ENCODE assay signal across 1 cellular context in genomic region chr1:234611799-234612351, GRCh38.
A peak's percentile ranks its signal among the peaks of the same experiment; 100 is the strongest.
TF ChIP-seq lines count a peak whose summit lies in the region.

No MANE protein-coding gene starts in this region.

TF ChIP-seq in GM12878, 131 proteins besides CTCF, POLR2A, EP300 and RAD21 (continued from another document and continues in another):
- TF ChIP-seq DPF2 (IDR thresholded peaks at IDR 0.05), result peak; percentile 28; the same call in 1 of the 2 replicates
- TF ChIP-seq ZBED1 (IDR thresholded peaks at IDR 0.05; ENCODE audit: borderline replicate concordance), result peak; percentile 65; the same call in 1 of the 2 replicates
- TF ChIP-seq CHD4 (IDR thresholded peaks at IDR 0.05), result no peak
- TF ChIP-seq CBFB (IDR thresholded peaks at IDR 0.05; ENCODE audit: low read depth), result no peak
- no peak for TF ChIP-seq NFXL1 (IDR thresholded peaks at IDR 0.05; ENCODE audit: borderline replicate concordance)
- TF ChIP-seq, protein P1, sequence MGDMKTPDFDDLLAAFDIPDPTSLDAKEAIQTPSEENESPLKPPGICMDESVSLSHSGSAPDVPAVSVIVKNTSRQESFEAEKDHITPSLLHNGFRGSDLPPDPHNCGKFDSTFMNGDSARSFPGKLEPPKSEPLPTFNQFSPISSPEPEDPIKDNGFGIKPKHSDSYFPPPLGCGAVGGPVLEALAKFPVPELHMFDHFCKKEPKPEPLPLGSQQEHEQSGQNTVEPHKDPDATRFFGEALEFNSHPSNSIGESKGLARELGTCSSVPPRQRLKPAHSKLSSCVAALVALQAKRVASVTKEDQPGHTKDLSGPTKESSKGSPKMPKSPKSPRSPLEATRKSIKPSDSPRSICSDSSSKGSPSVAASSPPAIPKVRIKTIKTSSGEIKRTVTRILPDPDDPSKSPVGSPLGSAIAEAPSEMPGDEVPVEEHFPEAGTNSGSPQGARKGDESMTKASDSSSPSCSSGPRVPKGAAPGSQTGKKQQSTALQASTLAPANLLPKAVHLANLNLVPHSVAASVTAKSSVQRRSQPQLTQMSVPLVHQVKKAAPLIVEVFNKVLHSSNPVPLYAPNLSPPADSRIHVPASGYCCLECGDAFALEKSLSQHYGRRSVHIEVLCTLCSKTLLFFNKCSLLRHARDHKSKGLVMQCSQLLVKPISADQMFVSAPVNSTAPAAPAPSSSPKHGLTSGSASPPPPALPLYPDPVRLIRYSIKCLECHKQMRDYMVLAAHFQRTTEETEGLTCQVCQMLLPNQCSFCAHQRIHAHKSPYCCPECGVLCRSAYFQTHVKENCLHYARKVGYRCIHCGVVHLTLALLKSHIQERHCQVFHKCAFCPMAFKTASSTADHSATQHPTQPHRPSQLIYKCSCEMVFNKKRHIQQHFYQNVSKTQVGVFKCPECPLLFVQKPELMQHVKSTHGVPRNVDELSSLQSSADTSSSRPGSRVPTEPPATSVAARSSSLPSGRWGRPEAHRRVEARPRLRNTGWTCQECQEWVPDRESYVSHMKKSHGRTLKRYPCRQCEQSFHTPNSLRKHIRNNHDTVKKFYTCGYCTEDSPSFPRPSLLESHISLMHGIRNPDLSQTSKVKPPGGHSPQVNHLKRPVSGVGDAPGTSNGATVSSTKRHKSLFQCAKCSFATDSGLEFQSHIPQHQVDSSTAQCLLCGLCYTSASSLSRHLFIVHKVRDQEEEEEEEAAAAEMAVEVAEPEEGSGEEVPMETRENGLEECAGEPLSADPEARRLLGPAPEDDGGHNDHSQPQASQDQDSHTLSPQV (IDR thresholded peaks at IDR 0.05), result peak; percentile 19; the same call in 1 of the 2 replicates
- peak; percentile 6; the same call in 1 of the 2 replicates for TF ChIP-seq POLR2AphosphoS5 (IDR thresholded peaks at IDR 0.05; ENCODE audit: low read length)
- peak; percentile 88; the same call in 1 of the 2 replicates for TF ChIP-seq BACH1 (IDR thresholded peaks at IDR 0.05; ENCODE audit: borderline replicate concordance)
- TF ChIP-seq NR2C1 (IDR thresholded peaks at IDR 0.05), result no peak
- peak; percentile 57; the same call in 1 of the 2 replicates for TF ChIP-seq NBN (IDR thresholded peaks at IDR 0.05)
- TF ChIP-seq BMI1 (IDR thresholded peaks at IDR 0.05; ENCODE audit: borderline replicate concordance), result no peak; the same call in 1 of the 2 replicates
- no peak for TF ChIP-seq GATAD2B (conservative IDR thresholded peaks at IDR 0.05; ENCODE audit: low read depth)
- TF ChIP-seq, protein P2, sequence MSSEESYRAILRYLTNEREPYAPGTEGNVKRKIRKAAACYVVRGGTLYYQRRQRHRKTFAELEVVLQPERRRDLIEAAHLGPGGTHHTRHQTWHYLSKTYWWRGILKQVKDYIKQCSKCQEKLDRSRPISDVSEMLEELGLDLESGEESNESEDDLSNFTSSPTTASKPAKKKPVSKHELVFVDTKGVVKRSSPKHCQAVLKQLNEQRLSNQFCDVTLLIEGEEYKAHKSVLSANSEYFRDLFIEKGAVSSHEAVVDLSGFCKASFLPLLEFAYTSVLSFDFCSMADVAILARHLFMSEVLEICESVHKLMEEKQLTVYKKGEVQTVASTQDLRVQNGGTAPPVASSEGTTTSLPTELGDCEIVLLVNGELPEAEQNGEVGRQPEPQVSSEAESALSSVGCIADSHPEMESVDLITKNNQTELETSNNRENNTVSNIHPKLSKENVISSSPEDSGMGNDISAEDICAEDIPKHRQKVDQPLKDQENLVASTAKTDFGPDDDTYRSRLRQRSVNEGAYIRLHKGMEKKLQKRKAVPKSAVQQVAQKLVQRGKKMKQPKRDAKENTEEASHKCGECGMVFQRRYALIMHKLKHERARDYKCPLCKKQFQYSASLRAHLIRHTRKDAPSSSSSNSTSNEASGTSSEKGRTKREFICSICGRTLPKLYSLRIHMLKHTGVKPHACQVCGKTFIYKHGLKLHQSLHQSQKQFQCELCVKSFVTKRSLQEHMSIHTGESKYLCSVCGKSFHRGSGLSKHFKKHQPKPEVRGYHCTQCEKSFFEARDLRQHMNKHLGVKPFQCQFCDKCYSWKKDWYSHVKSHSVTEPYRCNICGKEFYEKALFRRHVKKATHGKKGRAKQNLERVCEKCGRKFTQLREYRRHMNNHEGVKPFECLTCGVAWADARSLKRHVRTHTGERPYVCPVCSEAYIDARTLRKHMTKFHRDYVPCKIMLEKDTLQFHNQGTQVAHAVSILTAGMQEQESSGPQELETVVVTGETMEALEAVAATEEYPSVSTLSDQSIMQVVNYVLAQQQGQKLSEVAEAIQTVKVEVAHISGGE (CRISPR knock-in tag; IDR thresholded peaks at IDR 0.05), result no peak
- peak; percentile 69; the same call in 1 of the 2 replicates for TF ChIP-seq ZBTB4 (CRISPR knock-in tag; IDR thresholded peaks at IDR 0.05)
- 0 out of 2 replicates have a peak, but pooled peaks have one; percentile 77 for TF ChIP-seq WRNIP1 (IDR thresholded peaks at IDR 0.05; ENCODE audit: borderline replicate concordance, low read depth, low read length)
- TF ChIP-seq HSF1 (IDR thresholded peaks at IDR 0.05; ENCODE audit: low read depth, low read length), result no peak
- TF ChIP-seq SP1 (IDR thresholded peaks at IDR 0.05; ENCODE audit: low read depth, low read length), result no peak
- no peak for TF ChIP-seq TCF7 (IDR thresholded peaks at IDR 0.05; ENCODE audit: borderline replicate concordance)
- peak; percentile 85 for TF ChIP-seq MLLT1 (IDR thresholded peaks at IDR 0.05)
- TF ChIP-seq ATF7 (IDR thresholded peaks at IDR 0.05; ENCODE audit: low read depth), result no peak; the same call in 1 of the 2 replicates
- 0 out of 2 replicates have a peak, but pooled peaks have one; percentile 7 for TF ChIP-seq CHD2 (IDR thresholded peaks at IDR 0.05; ENCODE audit: borderline replicate concordance, low read depth, low read length)
- TF ChIP-seq PKNOX1 (IDR thresholded peaks at IDR 0.05), result peak; percentile 33; the same call in 1 of the 2 replicates
- TF ChIP-seq, protein P3, sequence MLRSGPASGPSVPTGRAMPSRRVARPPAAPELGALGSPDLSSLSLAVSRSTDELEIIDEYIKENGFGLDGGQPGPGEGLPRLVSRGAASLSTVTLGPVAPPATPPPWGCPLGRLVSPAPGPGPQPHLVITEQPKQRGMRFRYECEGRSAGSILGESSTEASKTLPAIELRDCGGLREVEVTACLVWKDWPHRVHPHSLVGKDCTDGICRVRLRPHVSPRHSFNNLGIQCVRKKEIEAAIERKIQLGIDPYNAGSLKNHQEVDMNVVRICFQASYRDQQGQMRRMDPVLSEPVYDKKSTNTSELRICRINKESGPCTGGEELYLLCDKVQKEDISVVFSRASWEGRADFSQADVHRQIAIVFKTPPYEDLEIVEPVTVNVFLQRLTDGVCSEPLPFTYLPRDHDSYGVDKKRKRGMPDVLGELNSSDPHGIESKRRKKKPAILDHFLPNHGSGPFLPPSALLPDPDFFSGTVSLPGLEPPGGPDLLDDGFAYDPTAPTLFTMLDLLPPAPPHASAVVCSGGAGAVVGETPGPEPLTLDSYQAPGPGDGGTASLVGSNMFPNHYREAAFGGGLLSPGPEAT (IDR thresholded peaks at IDR 0.05; ENCODE audit: low read depth), result 0 out of 2 replicates have a peak, but pooled peaks have one; percentile 72
- TF ChIP-seq MTA3 (IDR thresholded peaks at IDR 0.05; ENCODE audit: borderline replicate concordance, low read length), result no peak
- TF ChIP-seq ZNF274 (IDR thresholded peaks at IDR 0.05; ENCODE audit: insufficient read depth, insufficient read length), result no peak
- no peak for TF ChIP-seq ASH2L (IDR thresholded peaks at IDR 0.05; ENCODE audit: borderline replicate concordance, low read depth)
- peak; percentile 18 for TF ChIP-seq PBX3 (IDR thresholded peaks at IDR 0.05; ENCODE audit: insufficient replicate concordance, low read depth, low read length)
- TF ChIP-seq ZSCAN29 (IDR thresholded peaks at IDR 0.05), result peak; percentile 58; the same call in 1 of the 2 replicates
- TF ChIP-seq, protein P4, sequence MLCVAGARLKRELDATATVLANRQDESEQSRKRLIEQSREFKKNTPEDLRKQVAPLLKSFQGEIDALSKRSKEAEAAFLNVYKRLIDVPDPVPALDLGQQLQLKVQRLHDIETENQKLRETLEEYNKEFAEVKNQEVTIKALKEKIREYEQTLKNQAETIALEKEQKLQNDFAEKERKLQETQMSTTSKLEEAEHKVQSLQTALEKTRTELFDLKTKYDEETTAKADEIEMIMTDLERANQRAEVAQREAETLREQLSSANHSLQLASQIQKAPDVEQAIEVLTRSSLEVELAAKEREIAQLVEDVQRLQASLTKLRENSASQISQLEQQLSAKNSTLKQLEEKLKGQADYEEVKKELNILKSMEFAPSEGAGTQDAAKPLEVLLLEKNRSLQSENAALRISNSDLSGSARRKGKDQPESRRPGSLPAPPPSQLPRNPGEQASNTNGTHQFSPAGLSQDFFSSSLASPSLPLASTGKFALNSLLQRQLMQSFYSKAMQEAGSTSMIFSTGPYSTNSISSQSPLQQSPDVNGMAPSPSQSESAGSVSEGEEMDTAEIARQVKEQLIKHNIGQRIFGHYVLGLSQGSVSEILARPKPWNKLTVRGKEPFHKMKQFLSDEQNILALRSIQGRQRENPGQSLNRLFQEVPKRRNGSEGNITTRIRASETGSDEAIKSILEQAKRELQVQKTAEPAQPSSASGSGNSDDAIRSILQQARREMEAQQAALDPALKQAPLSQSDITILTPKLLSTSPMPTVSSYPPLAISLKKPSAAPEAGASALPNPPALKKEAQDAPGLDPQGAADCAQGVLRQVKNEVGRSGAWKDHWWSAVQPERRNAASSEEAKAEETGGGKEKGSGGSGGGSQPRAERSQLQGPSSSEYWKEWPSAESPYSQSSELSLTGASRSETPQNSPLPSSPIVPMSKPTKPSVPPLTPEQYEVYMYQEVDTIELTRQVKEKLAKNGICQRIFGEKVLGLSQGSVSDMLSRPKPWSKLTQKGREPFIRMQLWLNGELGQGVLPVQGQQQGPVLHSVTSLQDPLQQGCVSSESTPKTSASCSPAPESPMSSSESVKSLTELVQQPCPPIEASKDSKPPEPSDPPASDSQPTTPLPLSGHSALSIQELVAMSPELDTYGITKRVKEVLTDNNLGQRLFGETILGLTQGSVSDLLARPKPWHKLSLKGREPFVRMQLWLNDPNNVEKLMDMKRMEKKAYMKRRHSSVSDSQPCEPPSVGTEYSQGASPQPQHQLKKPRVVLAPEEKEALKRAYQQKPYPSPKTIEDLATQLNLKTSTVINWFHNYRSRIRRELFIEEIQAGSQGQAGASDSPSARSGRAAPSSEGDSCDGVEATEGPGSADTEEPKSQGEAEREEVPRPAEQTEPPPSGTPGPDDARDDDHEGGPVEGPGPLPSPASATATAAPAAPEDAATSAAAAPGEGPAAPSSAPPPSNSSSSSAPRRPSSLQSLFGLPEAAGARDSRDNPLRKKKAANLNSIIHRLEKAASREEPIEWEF (IDR thresholded peaks at IDR 0.05; ENCODE audit: insufficient replicate concordance, low read depth, low read length), result no peak
- no peak for TF ChIP-seq RCOR1 (conservative IDR thresholded peaks at IDR 0.05; ENCODE audit: low read depth, low read length)
- peak; percentile 48 for TF ChIP-seq MEF2B (IDR thresholded peaks at IDR 0.05; ENCODE audit: partially characterized antibody, poor library complexity, severe bottlenecking)
